8 cellular contexts compared by ENCODE assay signal in the genomic region with DNA sequence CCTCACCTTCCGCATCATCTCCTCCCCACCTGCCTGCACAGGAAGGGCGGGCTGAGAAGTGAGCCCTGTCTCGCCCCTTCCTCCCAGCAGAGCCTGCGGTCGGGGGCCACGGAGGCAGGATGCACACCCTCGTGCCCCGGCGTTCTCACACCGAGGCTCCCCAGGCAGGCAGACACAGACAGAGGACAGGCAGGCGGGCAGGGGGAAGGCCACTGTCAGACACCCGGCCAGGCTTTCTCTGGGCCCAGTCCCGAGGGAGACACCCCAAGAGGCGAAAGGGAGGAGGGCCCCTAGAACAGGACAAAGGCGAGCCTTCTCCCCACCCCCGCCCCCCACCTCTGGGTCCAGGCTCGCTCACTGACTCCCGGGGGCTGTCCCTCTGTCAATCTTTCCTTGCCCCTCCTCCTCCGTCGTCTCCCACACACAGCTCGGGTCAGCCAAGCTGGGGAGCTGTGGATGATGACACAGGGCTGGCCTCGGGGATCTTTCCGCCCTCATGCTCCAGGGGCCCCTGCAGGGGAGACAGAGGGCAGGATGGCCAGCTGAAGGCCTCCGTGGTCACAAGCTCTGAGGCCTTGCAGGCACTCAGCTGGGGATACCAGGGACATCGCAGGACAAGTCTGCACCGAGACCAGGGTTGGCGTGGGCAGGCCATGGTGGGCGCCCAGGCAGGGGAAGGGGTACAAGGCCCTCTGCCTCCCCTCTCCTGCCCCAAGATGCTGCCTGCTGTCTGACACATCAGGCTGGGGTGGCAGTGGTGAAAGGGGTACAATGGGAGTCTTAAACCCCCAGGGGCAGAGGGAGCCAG. TPM values are rescaled to one million over a fixed set of nuclear protein-coding genes. Genes with fewer than 3 reads are reported as not detected.
DNase-seq lines count a peak whose midpoint lies in the region; ATAC-seq and TF ChIP-seq lines count a peak whose summit lies in the region.

No MANE protein-coding gene starts in this region.

- no peak overlapping the region for H3K27ac ChIP-seq in SJCRH30

- no peaks in the 10 kb centered on the region for H3K36me3 ChIP-seq in SJCRH30

- ATAC-seq in HG03159 (IDR thresholded peaks at IDR 0.05; ENCODE audit: unreplicated experiment) = peak; percentile 60

- no peak overlapping the region for H3K4me3 ChIP-seq in SJCRH30

- no peaks in the 10 kb centered on the region for H3K9me3 ChIP-seq in SJCRH30 (replicated peaks)

- TF ChIP-seq POLR2A in GM19193 (IDR thresholded peaks at IDR 0.05; ENCODE audit: extremely low read depth, insufficient read depth, insufficient read length) = peak; percentile 51

- DNase-seq in activated CD8-positive, alpha-beta memory T cell treated with anti-CD3 and anti-CD28 coated beads, Interleukin-2, amount 50 U/mL, for 48 hours = peak; percentile 82
- DNase-seq in globus pallidus (ENCODE audit: low spot score) (peak; percentile 95), NCI-H510A treated with DMSO at 0.1 percent for 48 hours (lab: John Stamatoyannopoulos, UW) (no peak), SJCRH30 (no peak), AG20443 (ENCODE audit: low spot score) (no peak)
- DNase-seq in stimulated activated CD4-positive, alpha-beta T cell treated with anti-CD3 and anti-CD28 coated beads, Interleukin-1b, Interleukin-23, amount 100 ng/mL, for 4 hours (ENCODE audit: low read depth in 2 of 2) = peak; percentile 44 to 52

- no peaks in the 10 kb centered on the region for H3K27me3 ChIP-seq in SJCRH30

- H3K4me1 ChIP-seq in SJCRH30 = peaks cover 42% of the 10 kb centered on the region

RNA-seq across cellular contexts. Expression of a gene that starts 24.9 kb away (rescaled TPM):
- total RNA-seq in SJCRH30 (2014; rRNA removed; shearing (Covaris generic)) = 87.6 and 90.4 TPM in 2 replicates

Comparison
In these comparisons a context has a peak if more than half of its experiments do, and no peak if none do; other contexts are left out.
1. DNase-seq: peak in activated CD8-positive, alpha-beta memory T cell treated with anti-CD3 and anti-CD28 coated beads, Interleukin-2, amount 50 U/mL, for 48 hours (single experiment), globus pallidus (single experiment) and stimulated activated CD4-positive, alpha-beta T cell treated with anti-CD3 and anti-CD28 coated beads, Interleukin-1b, Interleukin-23, amount 100 ng/mL, for 4 hours (2 of 2); none in NCI-H510A treated with DMSO at 0.1 percent for 48 hours (single experiment), SJCRH30 (0 of 2) and AG20443 (single experiment).